Comparison of ENCODE assay signal across 11 cellular contexts in the genomic region with DNA sequence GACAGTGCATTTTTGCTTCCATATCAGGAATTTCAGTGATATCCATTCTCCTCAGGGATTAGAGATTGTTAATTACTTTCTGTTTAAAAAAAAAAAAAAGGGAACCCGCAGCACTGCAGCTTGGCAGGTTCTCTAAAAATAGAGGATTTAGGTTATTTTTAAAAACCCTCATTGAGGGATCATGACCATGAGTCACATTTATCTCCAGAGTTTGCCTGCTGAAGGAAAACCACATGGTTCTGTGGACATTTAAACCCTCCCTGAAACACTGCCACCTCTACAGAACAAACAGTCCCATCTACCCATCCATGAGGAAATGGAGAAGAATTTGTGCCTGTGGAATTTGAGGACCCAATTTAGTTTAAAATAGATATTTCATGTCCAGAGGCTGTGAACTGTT.
DNase-seq lines count a peak whose midpoint lies in the region; ATAC-seq and TF ChIP-seq lines count a peak whose summit lies in the region.
"Had no signal": no experiment of that assay in that cellular context is flagged by ENCODE, and none has a peak within 500 bp of the region (broad histone marks: within the 10 kb centered on the region; RNA-seq: fewer than 3 reads in every experiment).

No MANE protein-coding gene starts in this region.

- no peak overlapping the region for H4K12ac ChIP-seq in trophoblast cell (ENCODE audit: low read depth, low read length)

- H4K8ac ChIP-seq in trophoblast cell (ENCODE audit: low read depth, low read length): no peak overlapping the region

- ATAC-seq in natural killer cell: no peak

- no peaks in the 10 kb centered on the region for H3K79me1 ChIP-seq in trophoblast cell (ENCODE audit: low read length)

- no peak for TF ChIP-seq POLR2A in ovary (IDR thresholded peaks at IDR 0.05)

- in situ Hi-C loops in G401 (cut with HindIII; ENCODE audit: low sequenced_read_pairs): no loop called here

- no peak overlapping the region for H2BK12ac ChIP-seq in trophoblast cell (ENCODE audit: low read length)

- H3K4me3 ChIP-seq in choroid plexus epithelial cell (ENCODE audit: low read depth, low read length): no peak overlapping the region
- H3K4me3 ChIP-seq in trophoblast cell (ENCODE audit: low read depth, low read length): no peak overlapping the region
- no peak overlapping the region for H3K4me3 ChIP-seq in ovary

- H3K36me3 ChIP-seq in trophoblast cell (ENCODE audit: control insufficient read depth in 1 of 2, insufficient read depth in 2 of 2, low read length in 2 of 2) (no peaks in the 10 kb centered on the region), ovary (no peaks in the 10 kb centered on the region)

- peak overlapping the region; percentile 34 for H4K91ac ChIP-seq in trophoblast cell (ENCODE audit: low read depth, low read length)

- CTCF ChIA-PET in activated naive CD4-positive, alpha-beta T cell treated with anti-CD3 and anti-CD28 coated beads, Interleukin-2, amount 10 ng/mL, durations not matched to agents 7 days and 5 days (lab: Charles Lee): interaction anchor here (0.6 kb wide), 1 partner anchor 380 kb away, joined by 4 read pairs; no protein-coding TSS in a partner anchor

- H3K4me1 Mint-ChIP-seq in activated naive CD4-positive, alpha-beta T cell treated with anti-CD3 and anti-CD28 coated beads, Interleukin-2, amount 10 ng/mL, durations not matched to agents 7 days and 5 days: peaks cover 10% of the 10 kb centered on the region
- H3K4me1 Mint-ChIP-seq in natural killer cell: peaks cover 11 to 14% of the 10 kb centered on the region in 2 donors

- H3K36me3 Mint-ChIP-seq in activated naive CD4-positive, alpha-beta T cell treated with anti-CD3 and anti-CD28 coated beads, Interleukin-2, amount 10 ng/mL, durations not matched to agents 7 days and 5 days: no peaks in the 10 kb centered on the region
- no peaks in the 10 kb centered on the region for H3K36me3 Mint-ChIP-seq in natural killer cell

- H3K9ac ChIP-seq in trophoblast cell (ENCODE audit: low read length): no peak overlapping the region

- no peak overlapping the region for H3K4me3 Mint-ChIP-seq in activated naive CD4-positive, alpha-beta T cell treated with anti-CD3 and anti-CD28 coated beads, Interleukin-2, amount 10 ng/mL, durations not matched to agents 7 days and 5 days
- H3K4me3 Mint-ChIP-seq in natural killer cell: no peak overlapping the region
- H3K4me3 Mint-ChIP-seq: neural crest cell had no signal

- H3K23ac ChIP-seq in trophoblast cell (ENCODE audit: low read length): no peak overlapping the region

- H2BK120ac ChIP-seq in trophoblast cell (ENCODE audit: insufficient read depth, low read length, poor library complexity): no peak overlapping the region

- H3K4me1 ChIP-seq in trophoblast cell (ENCODE audit: control insufficient read depth in 1 of 2, insufficient read depth in 2 of 2, low read length in 2 of 2): peaks cover 0 to 4% of the 10 kb centered on the region in 2 experiments
- H3K4me1 ChIP-seq in ovary (ENCODE audit: insufficient read depth): peaks cover 2% of the 10 kb centered on the region

- intact Hi-C loops in ovary (cut with DNase I) (no loop called here), natural killer cell (cut with micrococcal nuclease) (no loop called here)

- WGBS in trophoblast cell (ENCODE audit: extremely low coverage, insufficient coverage, insufficient read length): no CpG with 5 or more reads among the region's 1 CpG
- 0 to 4% (median 0%) methylated on average over 1 of the region's 1 CpG for whole genome bisulfite sequencing in ovary, 3 donors

- H3K18ac ChIP-seq in trophoblast cell (ENCODE audit: low read length): no peak overlapping the region

- H3K9me3 ChIP-seq in trophoblast cell (ENCODE audit: insufficient read depth, low read depth, low read length) (no peaks in the 10 kb centered on the region), ovary (no peaks in the 10 kb centered on the region)

- H3K27ac ChIP-seq in trophoblast cell (ENCODE audit: low read depth, low read length) (no peak overlapping the region), ovary (no peak overlapping the region)

- no peak overlapping the region for H3K14ac ChIP-seq in trophoblast cell (ENCODE audit: low read length)

- H3K79me2 ChIP-seq in trophoblast cell (ENCODE audit: control insufficient read depth, insufficient read depth, low read length, poor library complexity): no peaks in the 10 kb centered on the region

- H2AK5ac ChIP-seq in trophoblast cell (ENCODE audit: low read length): no peak overlapping the region

- H2AFZ ChIP-seq in trophoblast cell (ENCODE audit: insufficient read depth, low read length, poor library complexity): no peak overlapping the region

- no peak overlapping the region for H3K4ac ChIP-seq in trophoblast cell (ENCODE audit: low read depth, low read length)

- TF ChIP-seq CTCF in choroid plexus epithelial cell (conservative IDR thresholded peaks at IDR 0.05; ENCODE audit: low read depth, low read length) (no peak), ovary (IDR thresholded peaks at IDR 0.05) (no peak), natural killer cell (IDR thresholded peaks at IDR 0.05) (no peak)

- H3K27me3 Mint-ChIP-seq in activated naive CD4-positive, alpha-beta T cell treated with anti-CD3 and anti-CD28 coated beads, Interleukin-2, amount 10 ng/mL, durations not matched to agents 7 days and 5 days: peaks cover 24% of the 10 kb centered on the region
- no peaks in the 10 kb centered on the region for H3K27me3 Mint-ChIP-seq in natural killer cell (ENCODE audit: low read depth in 2 of 2)

- H3K9me3 Mint-ChIP-seq in activated naive CD4-positive, alpha-beta T cell treated with anti-CD3 and anti-CD28 coated beads, Interleukin-2, amount 10 ng/mL, durations not matched to agents 7 days and 5 days: no peaks in the 10 kb centered on the region
- no peaks in the 10 kb centered on the region for H3K9me3 Mint-ChIP-seq in natural killer cell
- H3K9me3 Mint-ChIP-seq: neural crest cell had no signal

- no peak overlapping the region for H3K4me2 ChIP-seq in trophoblast cell (ENCODE audit: low read length)

- no peak overlapping the region for H2BK5ac ChIP-seq in trophoblast cell (ENCODE audit: low read depth, low read length, poor library complexity)

- no peak for TF ChIP-seq EP300 in ovary (IDR thresholded peaks at IDR 0.05)

- H3K27ac Mint-ChIP-seq in activated naive CD4-positive, alpha-beta T cell treated with anti-CD3 and anti-CD28 coated beads, Interleukin-2, amount 10 ng/mL, durations not matched to agents 7 days and 5 days: no peak overlapping the region
- H3K27ac Mint-ChIP-seq in natural killer cell: no peak overlapping the region

- DNase-seq in G401 (ENCODE audit: low spot score): peak; percentile 75
- DNase-seq in NOMO-1 treated with dmso at 0.1 percent for 144 hours (lab: John Stamatoyannopoulos, UW; ENCODE audit: unreplicated experiment): peak; percentile 22
- peak; percentile 76 for DNase-seq in choroid plexus epithelial cell (ENCODE audit: low read depth)
- DNase-seq in trophoblast cell: peak; percentile 41 to 63
- DNase-seq in HK-2 (ENCODE audit: unreplicated experiment): no peak
- no peak for DNase-seq in activated naive CD4-positive, alpha-beta T cell treated with anti-CD3 and anti-CD28 coated beads, Interleukin-2, amount 10 ng/mL, durations not matched to agents 7 days and 5 days
- DNase-seq in ovary: no peak
- DNase-seq in natural killer cell: no peak
- DNase-seq: NCI-H187, T-helper 2 cell had no signal

- H3K27me3 ChIP-seq in trophoblast cell (ENCODE audit: insufficient read depth, low read length) (no peaks in the 10 kb centered on the region), ovary (no peaks in the 10 kb centered on the region)

Comparison
In these comparisons a context has a peak if more than half of its experiments do, and no peak if none do; other contexts are left out.
1. DNase-seq: peak in G401 (single experiment), NOMO-1 treated with dmso at 0.1 percent for 144 hours (single experiment), choroid plexus epithelial cell (single experiment) and trophoblast cell (2 of 2); none in HK-2 (single experiment), activated naive CD4-positive, alpha-beta T cell treated with anti-CD3 and anti-CD28 coated beads, Interleukin-2, amount 10 ng/mL, durations not matched to agents 7 days and 5 days (single experiment), ovary (0 of 5) and natural killer cell (single experiment).